Comparison of ENCODE assay signal across 8 cellular contexts in genomic region chr14:104864267-104865068, GRCh38. TPM values are rescaled to one million over a fixed set of nuclear protein-coding genes. Genes with fewer than 3 reads are reported as not detected.
DNase-seq lines count a peak whose midpoint lies in the region; ATAC-seq and TF ChIP-seq lines count a peak whose summit lies in the region.

No MANE protein-coding gene starts in this region.

- peak overlapping the region in 3 of 11 experiments; percentile 25 to 45 (median 29); a peak in 4 of 22 replicates for H3K9ac ChIP-seq in BLaER1 treated with 17β-estradiol and CSF1 and Interleukin-3, amounts not matched to agents 10 nM and 100 nM
- peak overlapping the region in 1 of 3 donors; percentile 38 for H3K9ac ChIP-seq in skeletal muscle tissue (ENCODE audit: low read depth in 1 of 3, low read length in 3 of 3)

- peaks cover 8 to 27% (median 14%) of the 10 kb centered on the region in 10 experiments; a peak in 19 of 20 replicates for H3K4me1 ChIP-seq in BLaER1 treated with 17β-estradiol and CSF1 and Interleukin-3, amounts not matched to agents 10 nM and 100 nM
- H3K4me1 ChIP-seq in skeletal muscle tissue (ENCODE audit: control insufficient read depth in 3 of 3, insufficient read depth in 3 of 3, low read length in 3 of 3): peaks cover 13 to 25% (median 17%) of the 10 kb centered on the region in 3 donors

- DNase-seq in LNCaP clone FGC (ENCODE audit: low read depth): no peak
- DNase-seq in activated naive CD4-positive, alpha-beta T cell treated with anti-CD3 and anti-CD28 coated beads, Interleukin-2, amount 50 U/mL, for 16 hours: peak; percentile 31
- no peak for DNase-seq in GDM1 (lab: John Stamatoyannopoulos, UW)
- DNase-seq in MV-4-11 (lab: John Stamatoyannopoulos, UW): no peak

- TF ChIP-seq CTCF in LNCaP clone FGC (IDR thresholded peaks at IDR 0.05; ENCODE audit: control insufficient read depth, extremely low read depth, insufficient read depth): no peak

- no peak for ATAC-seq in HG02840 (IDR thresholded peaks at IDR 0.05; ENCODE audit: low FRiP score, unreplicated experiment)

- peaks cover 0 to 22% (median 0%) of the 10 kb centered on the region in 11 experiments; a peak in 10 of 22 replicates for H3K9me3 ChIP-seq in BLaER1 treated with 17β-estradiol and CSF1 and Interleukin-3, amounts not matched to agents 10 nM and 100 nM (replicated peaks in 1 of 11)
- H3K9me3 ChIP-seq in skeletal muscle tissue (ENCODE audit: control insufficient read depth in 3 of 3, low read length in 3 of 3): no peaks in the 10 kb centered on the region

- H3K27ac ChIP-seq in BLaER1 treated with 17β-estradiol and CSF1 and Interleukin-3, amounts not matched to agents 10 nM and 100 nM: no peak overlapping the region
- no peak overlapping the region for H3K27ac ChIP-seq in skeletal muscle tissue (ENCODE audit: low read depth, low read length)

- H3K4me2 ChIP-seq in BLaER1 treated with 17β-estradiol and CSF1 and Interleukin-3, amounts not matched to agents 10 nM and 100 nM: peak overlapping the region; percentile 71 to 99 (median 84)

- peaks cover 48 to 74% (median 62%) of the 10 kb centered on the region in 11 experiments for H3K27me3 ChIP-seq in BLaER1 treated with 17β-estradiol and CSF1 and Interleukin-3, amounts not matched to agents 10 nM and 100 nM
- peaks cover 6 to 29% (median 10%) of the 10 kb centered on the region in 3 donors for H3K27me3 ChIP-seq in skeletal muscle tissue (ENCODE audit: control insufficient read depth in 3 of 3, insufficient read depth in 3 of 3, low read length in 3 of 3)

- H4K20me1 ChIP-seq in BLaER1 treated with 17β-estradiol and CSF1 and Interleukin-3, amounts not matched to agents 10 nM and 100 nM: peaks cover 15 to 56% (median 36%) of the 10 kb centered on the region in 11 experiments; a peak in 20 of 22 replicates

- H3K36me3 ChIP-seq in BLaER1 treated with 17β-estradiol and CSF1 and Interleukin-3, amounts not matched to agents 10 nM and 100 nM: peaks cover 0 to 6% (median 0%) of the 10 kb centered on the region in 11 experiments; a peak in 2 of 22 replicates
- peaks cover 0 to 3% (median 2%) of the 10 kb centered on the region in 3 donors for H3K36me3 ChIP-seq in skeletal muscle tissue (ENCODE audit: control insufficient read depth in 3 of 3, insufficient read depth in 3 of 3, low read length in 3 of 3)

- H3K4me3 ChIP-seq in BLaER1 treated with 17β-estradiol and CSF1 and Interleukin-3, amounts not matched to agents 10 nM and 100 nM: peak overlapping the region; percentile 43 to 85 (median 57)
- H3K4me3 ChIP-seq in LNCaP clone FGC (ENCODE audit: low read depth, low read length): peak overlapping the region; percentile 87
- H3K4me3 ChIP-seq in iPS-11a (ENCODE audit: low read depth, low read length): peak overlapping the region; percentile 81
- peak overlapping the region in 2 of 3 donors; percentile 56 to 57 for H3K4me3 ChIP-seq in skeletal muscle tissue (ENCODE audit: low read length in 3 of 3)

RNA-seq across cellular contexts. Expression of gene CEP170B, which starts 0.6 kb away (rescaled TPM):
- total RNA-seq in skeletal muscle tissue: 1.6 TPM
